Comparison of ENCODE assay signal across 9 cellular contexts in genomic region chr4:56424697-56425514, GRCh38. TPM values are rescaled to one million over a fixed set of nuclear protein-coding genes. Genes with fewer than 3 reads are reported as not detected.
DNase-seq lines count a peak whose midpoint lies in the region; ATAC-seq and TF ChIP-seq lines count a peak whose summit lies in the region.
"Had no signal": no experiment of that assay in that cellular context is flagged by ENCODE, and none has a peak within 500 bp of the region (broad histone marks: within the 10 kb centered on the region; RNA-seq: fewer than 3 reads in every experiment).

No MANE protein-coding gene starts in this region.

- peak; percentile 44 to 84 (median 74) for TF ChIP-seq CTCF in dorsolateral prefrontal cortex (IDR thresholded peaks at IDR 0.05 in 54 of 56, conservative IDR thresholded peaks at IDR 0.05 in 2 of 56; ENCODE audit: low read depth in 1 of 56, partially characterized antibody in 56 of 56)
- TF ChIP-seq CTCF in mesothelial cell of epicardium (IDR thresholded peaks at IDR 0.05; ENCODE audit: unreplicated experiment): peak; percentile 77

- H3K4me3 Mint-ChIP-seq in mesothelial cell of epicardium: no peak overlapping the region
- H3K4me3 Mint-ChIP-seq: stimulated activated effector memory CD8-positive, alpha-beta T cell treated with anti-CD3 and anti-CD28 coated beads, Interleukin-12 subunit alpha, Interleukin-12 subunit beta, amount 100 ng/mL, for 72 hours had no signal

- peaks cover 5% of the 10 kb centered on the region for H3K9me3 Mint-ChIP-seq in mesothelial cell of epicardium

- peak; percentile 38 for DNase-seq in stimulated activated CD8-positive, alpha-beta memory T cell treated with anti-CD3 and anti-CD28 coated beads, Interleukin-12 subunit alpha, Interleukin-12 subunit beta, amount 100 ng/mL, for 1 hour (ENCODE audit: low read depth)
- no peak for DNase-seq in stimulated activated CD8-positive, alpha-beta memory T cell treated with anti-CD3 and anti-CD28 coated beads, Interleukin-4, amount 100 ng/mL, for 48 hours
- DNase-seq in RPMI7951 (ENCODE audit: low read depth) (peak; percentile 20), dorsolateral prefrontal cortex (peak in 1 of 10 donors; percentile 31), mesothelial cell of epicardium (ENCODE audit: low spot score in 2 of 2, unreplicated experiment in 2 of 2) (no peak), H4 (ENCODE audit: low spot score) (no peak)
- no peak for DNase-seq in NK-92 treated with Interleukin-12 subunit alpha and Interleukin-12 subunit beta, amount 100 ng/mL, for 24 hours (lab: John Stamatoyannopoulos, UW)

- H3K36me3 Mint-ChIP-seq in mesothelial cell of epicardium: peaks cover 6% of the 10 kb centered on the region

- no peak overlapping the region for H3K27ac Mint-ChIP-seq in mesothelial cell of epicardium
- H3K27ac Mint-ChIP-seq: stimulated activated effector memory CD8-positive, alpha-beta T cell treated with anti-CD3 and anti-CD28 coated beads, Interleukin-12 subunit alpha, Interleukin-12 subunit beta, amount 100 ng/mL, for 72 hours had no signal

- H3K27ac ChIP-seq in dorsolateral prefrontal cortex: no peak overlapping the region

- intact Hi-C loops in dorsolateral prefrontal cortex (cut with DNase I): loop anchor here in 1 of 2 donors (2.0 to 10.0 kb wide), 3 partner anchors 117 to 410 kb away; no protein-coding TSS in a partner anchor

- ATAC-seq in esophagus mucosa: no peak
- ATAC-seq: stimulated activated effector memory CD8-positive, alpha-beta T cell treated with anti-CD3 and anti-CD28 coated beads, Interleukin-12 subunit alpha, Interleukin-12 subunit beta, amount 100 ng/mL, for 72 hours had no signal

- H3K27me3 Mint-ChIP-seq in mesothelial cell of epicardium (ENCODE audit: low read depth): no peaks in the 10 kb centered on the region

- H3K4me1 Mint-ChIP-seq in mesothelial cell of epicardium: peaks cover 8% of the 10 kb centered on the region

- no peaks in the 10 kb centered on the region for H3K27me3 ChIP-seq in dorsolateral prefrontal cortex

- H3K4me3 ChIP-seq in dorsolateral prefrontal cortex: peak overlapping the region in 3 of 59 donors; percentile 2 to 33 (median 14)

RNA-seq across cellular contexts. Expression of gene PPAT, which starts 10.5 kb away (rescaled TPM):
- 24.3 and 26.2 TPM in 2 replicates for total RNA-seq in RPMI7951 (2014; rRNA removed; shearing (Covaris generic))
- total RNA-seq in dorsolateral prefrontal cortex (10 to 100 TPM; 10.2 to 29.3 (median 17.8) TPM), mesothelial cell of epicardium (25.4 to 30.9 TPM (median 26.0 TPM) in 3 replicates), esophagus mucosa (8.8 TPM)
- total RNA-seq in H4 (2014; rRNA removed; shearing (Covaris generic)): 22.3 and 23.0 TPM in 2 replicates

RNA-seq across cellular contexts. Expression of gene PAICS, which starts 11.2 kb away (rescaled TPM):
- 93.5 and 112 TPM in 2 replicates for total RNA-seq in RPMI7951 (2014; rRNA removed; shearing (Covaris generic))
- total RNA-seq in dorsolateral prefrontal cortex (10 to 100 TPM; 34.2 to 64.1 (median 50.4) TPM), mesothelial cell of epicardium (110 to 121 TPM (median 113 TPM) in 3 replicates), esophagus mucosa (71.7 TPM)
- 116 and 158 TPM in 2 replicates for total RNA-seq in H4 (2014; rRNA removed; shearing (Covaris generic))

RNA-seq across cellular contexts. Expression of gene AASDH, which starts 37.6 kb away (rescaled TPM):
- total RNA-seq in RPMI7951 (2014; rRNA removed; shearing (Covaris generic)): 10.0 and 10.2 TPM in 2 replicates
- total RNA-seq in dorsolateral prefrontal cortex (10 to 100 TPM; 14.0 to 39.1 (median 21.7) TPM), mesothelial cell of epicardium (18.0 to 26.1 TPM (median 21.9 TPM) in 3 replicates), esophagus mucosa (8.3 TPM)
- 6.6 and 15.0 TPM in 2 replicates for total RNA-seq in H4 (2014; rRNA removed; shearing (Covaris generic))

RNA-seq across cellular contexts. Expression of gene SRP72, which starts 42.5 kb away (rescaled TPM):
- 61.7 and 104 TPM in 2 replicates for total RNA-seq in RPMI7951 (2014; rRNA removed; shearing (Covaris generic))
- 100 to 1,000 TPM in 6 of 120 experiments, 10 to 100 TPM in 114; 47.9 to 110 (median 81.9) TPM for total RNA-seq in dorsolateral prefrontal cortex
- 114 to 121 TPM (median 116 TPM) in 3 replicates for total RNA-seq in mesothelial cell of epicardium
- 51.1 and 69.6 TPM in 2 replicates for total RNA-seq in H4 (2014; rRNA removed; shearing (Covaris generic))
- 85.2 TPM for total RNA-seq in esophagus mucosa

Comparison
In these comparisons a context has a peak if more than half of its experiments do, and no peak if none do; other contexts are left out.
1. DNase-seq: peak in stimulated activated CD8-positive, alpha-beta memory T cell treated with anti-CD3 and anti-CD28 coated beads, Interleukin-12 subunit alpha, Interleukin-12 subunit beta, amount 100 ng/mL, for 1 hour (single experiment) and RPMI7951 (single experiment); none in stimulated activated CD8-positive, alpha-beta memory T cell treated with anti-CD3 and anti-CD28 coated beads, Interleukin-4, amount 100 ng/mL, for 48 hours (single experiment), mesothelial cell of epicardium (0 of 2), H4 (single experiment) and NK-92 treated with Interleukin-12 subunit alpha and Interleukin-12 subunit beta, amount 100 ng/mL, for 24 hours (single experiment).